1 cellular context compared by ENCODE assay signal in genomic region chr10:48306870-48307531, GRCh38.
TF ChIP-seq lines count a peak whose summit lies in the region.

No MANE protein-coding gene starts in this region.

TF ChIP-seq in HEK293T, 16 proteins besides CTCF, POLR2A, EP300 and RAD21 (continued from another document):
- TF ChIP-seq PKNOX1 (IDR thresholded peaks at IDR 0.05) (no peak), FOXK2 (IDR thresholded peaks at IDR 0.05) (no peak), L3MBTL2 (conservative IDR thresholded peaks at IDR 0.05) (no peak), FOXA1 (IDR thresholded peaks at IDR 0.05) (no peak), SP1 (IDR thresholded peaks at IDR 0.05) (no peak), BHLHE40 (IDR thresholded peaks at IDR 0.05; ENCODE audit: borderline replicate concordance) (no peak), CTBP1 (IDR thresholded peaks at IDR 0.05; ENCODE audit: borderline replicate concordance) (no peak), NFRKB (IDR thresholded peaks at IDR 0.05) (no peak), LEF1 (IDR thresholded peaks at IDR 0.05; ENCODE audit: borderline replicate concordance) (no peak), ELF4 (IDR thresholded peaks at IDR 0.05) (no peak), TARDBP (IDR thresholded peaks at IDR 0.05) (no peak)
